ENCODE assay signal across 11 cellular contexts in the genomic region with DNA sequence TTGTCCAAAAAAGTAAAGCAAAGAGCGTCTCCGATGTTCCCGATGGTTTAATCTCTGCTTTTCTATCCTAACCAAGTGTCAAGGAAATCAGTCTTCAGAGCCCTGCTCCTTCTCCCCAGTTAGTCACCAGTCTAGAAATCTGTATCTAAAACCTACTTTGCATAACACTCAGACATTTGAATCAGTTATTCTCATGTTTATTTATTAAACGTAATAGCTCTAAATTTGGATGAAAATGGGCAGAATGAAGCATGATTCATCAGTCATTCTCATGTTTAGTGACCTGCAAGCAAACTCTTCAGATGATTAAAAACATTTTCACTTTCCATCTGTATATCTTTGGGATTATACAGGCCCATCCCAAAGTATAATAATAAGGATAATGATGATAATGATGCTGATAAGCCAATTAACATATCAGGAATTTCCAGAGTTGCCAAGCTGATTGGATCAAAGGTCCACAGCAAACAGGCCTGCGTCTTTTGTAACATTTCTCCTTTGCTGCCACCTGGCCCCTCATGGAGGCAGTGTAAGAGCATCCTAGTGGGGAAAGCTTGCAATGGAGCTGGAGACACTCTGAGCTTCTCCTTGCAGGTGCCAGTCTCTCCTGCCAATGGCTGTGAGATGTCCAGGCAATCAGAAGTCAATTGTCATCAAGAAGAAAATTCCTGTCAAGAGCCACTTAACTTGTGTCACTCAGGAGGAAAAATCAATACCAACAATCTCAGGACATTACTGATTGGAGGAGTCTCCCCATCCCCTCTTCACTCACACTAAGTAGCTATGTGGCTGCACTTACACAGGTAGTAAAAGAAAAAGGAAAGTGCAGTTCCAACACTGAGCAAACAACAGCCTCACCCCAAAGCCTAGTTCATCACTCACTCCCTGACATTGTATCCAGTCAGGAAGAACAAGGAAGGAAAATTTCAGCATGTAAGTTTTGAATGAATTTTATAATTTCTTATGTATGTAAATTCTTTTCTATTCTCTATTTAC.
DNase-seq lines count a peak whose midpoint lies in the region; ATAC-seq and TF ChIP-seq lines count a peak whose summit lies in the region.
"Had no signal": no experiment of that assay in that cellular context is flagged by ENCODE, and none has a peak within 500 bp of the region (broad histone marks: within the 10 kb centered on the region; RNA-seq: fewer than 3 reads in every experiment).

No MANE protein-coding gene starts in this region.

- no peak overlapping the region for H2BK15ac ChIP-seq in mesendoderm (replicated peaks; ENCODE audit: low read depth)

- no peaks in the 10 kb centered on the region for H4K20me1 ChIP-seq in HCT116 (ENCODE audit: insufficient read depth)
- H4K20me1 ChIP-seq in mammary epithelial cell (ENCODE audit: insufficient read depth, low read length) = no peaks in the 10 kb centered on the region

- RAD21 ChIA-PET in HCT116 (lab: Charles Lee; ENCODE audit: low non-redundant PET in 1 of 2, low total read pairs in 2 of 2, uncharacterized antibody in 2 of 2, unreplicated experiment in 2 of 2) = no interaction called here

- no peak overlapping the region for H2AK5ac ChIP-seq in mesendoderm (ENCODE audit: low read length)

- H3K36me3 ChIP-seq in HCT116 (ENCODE audit: control insufficient read depth in 1 of 2, insufficient read depth in 2 of 2, low read length in 2 of 2) (no peaks in the 10 kb centered on the region; a peak in 2 of 4 replicates), mesendoderm (ENCODE audit: control insufficient read depth, insufficient read depth, low read length) (no peaks in the 10 kb centered on the region), mammary epithelial cell (ENCODE audit: insufficient read depth, low read length) (no peaks in the 10 kb centered on the region)
- H3K36me3 ChIP-seq: pancreas had no signal

- DNase-seq in HCT116 (ENCODE audit: low read depth, low spot score) (no peak), NCI-H510A (lab: John Stamatoyannopoulos, UW) (peak; percentile 16), mesendoderm (peak; percentile 75), mammary epithelial cell (no peak)
- no peak for DNase-seq in activated effector memory CD4-positive, alpha-beta T cell treated with Interleukin-2 at 50 U/mL for 16 hours
- DNase-seq: activated naive CD4-positive, alpha-beta T cell; left colon; pancreas had no signal

- peaks cover 30% of the 10 kb centered on the region for H3K79me2 ChIP-seq in HCT116 (ENCODE audit: insufficient read depth, low read length)
- no peaks in the 10 kb centered on the region for H3K79me2 ChIP-seq in mesendoderm (ENCODE audit: control insufficient read depth, insufficient read depth, low read length)
- H3K79me2 ChIP-seq in mammary epithelial cell (ENCODE audit: insufficient read depth, low read length) = no peaks in the 10 kb centered on the region

- in situ Hi-C loops in mammary epithelial cell (cut with MboI; ENCODE audit: low sequenced_read_pairs in 2 of 2) = no loop called here

- no peak overlapping the region for H4K5ac ChIP-seq in mesendoderm (ENCODE audit: low read length)

- H2BK120ac ChIP-seq in mesendoderm (ENCODE audit: low read depth, low read length) = no peak overlapping the region

- dilution Hi-C loops in mammary epithelial cell (cut with HindIII; ENCODE audit: low sequenced_read_pairs) = no loop called here

- no peaks in the 10 kb centered on the region for H3K9me3 ChIP-seq in HCT116 (ENCODE audit: control insufficient read depth in 1 of 2, insufficient read depth in 1 of 2, low read depth in 1 of 2, low read length in 2 of 2)
- no peaks in the 10 kb centered on the region for H3K9me3 ChIP-seq in mammary epithelial cell (replicated peaks; ENCODE audit: insufficient read depth, low read length)
- H3K9me3 ChIP-seq: pancreas had no signal

- H3K9ac ChIP-seq in HCT116 (ENCODE audit: low read length) (no peak overlapping the region), mesendoderm (ENCODE audit: low read length) (no peak overlapping the region), mammary epithelial cell (ENCODE audit: insufficient read depth, low read length) (no peak overlapping the region)

- peak; percentile 27 for TF ChIP-seq CTCF in GM12873 (IDR thresholded peaks at IDR 0.05; ENCODE audit: insufficient read depth, low read depth, low read length, missing control alignments)
- peak in 1 of 3 experiments; percentile 10; a peak in 1 of 6 replicates for TF ChIP-seq CTCF in HCT116 (IDR thresholded peaks at IDR 0.05 in 2 of 3, conservative IDR thresholded peaks at IDR 0.05 in 1 of 3; ENCODE audit: borderline replicate concordance in 1 of 3, insufficient read depth in 1 of 3, low read depth in 2 of 3, low read length in 2 of 3)
- TF ChIP-seq CTCF in mammary epithelial cell (conservative IDR thresholded peaks at IDR 0.05 in 1 of 2, IDR thresholded peaks at IDR 0.05 in 1 of 2; ENCODE audit: extremely low read depth in 1 of 2, insufficient read depth in 1 of 2, low read depth in 1 of 2, low read length in 2 of 2) = no peak

- WGBS in mesendoderm (ENCODE audit: extremely low coverage, insufficient coverage, low lambda C conversion rate) = no CpG with 5 or more reads among the region's 5 CpGs
- 85% methylated on average over 5 of the region's 5 CpGs for WGBS in mammary epithelial cell (ENCODE audit: low coverage, missing lambda C conversion rate)

- CTCF ChIA-PET in HCT116 (lab: Charles Lee) = no interaction called here
- CTCF ChIA-PET in mammary epithelial cell (lab: Charles Lee; ENCODE audit: low non-redundant PET) = no interaction called here

- H3K27me3 ChIP-seq in HCT116 (ENCODE audit: insufficient read depth, low read length) (no peaks in the 10 kb centered on the region), mesendoderm (ENCODE audit: insufficient read depth, low read length, poor library complexity) (no peaks in the 10 kb centered on the region), mammary epithelial cell (ENCODE audit: insufficient read depth, low read length) (peaks cover 2% of the 10 kb centered on the region)
- H3K27me3 ChIP-seq: pancreas had no signal

- POLR2A ChIA-PET in HCT116 (lab: Charles Lee) = no interaction called here

- H4K8ac ChIP-seq in mesendoderm (ENCODE audit: low read depth, low read length) = no peak overlapping the region

- H3K4me3 ChIP-seq in HCT116 (replicated peaks in 1 of 2; ENCODE audit: low read depth in 1 of 2, low read length in 2 of 2) (no peak overlapping the region), mesendoderm (ENCODE audit: low read length) (no peak overlapping the region), mammary epithelial cell (replicated peaks in 1 of 3; ENCODE audit: insufficient read depth in 1 of 3, low read depth in 2 of 3, low read length in 3 of 3) (no peak overlapping the region)
- H3K4me3 ChIP-seq: pancreas, SK-N-MC had no signal

- H3K4ac ChIP-seq in mesendoderm (ENCODE audit: low read depth, low read length) = no peak overlapping the region

- TF ChIP-seq RAD21 in HCT116 (IDR thresholded peaks at IDR 0.05; ENCODE audit: low read depth) = no peak; the same call in 1 of the 2 replicates

- no peak overlapping the region for H3K18ac ChIP-seq in mesendoderm (ENCODE audit: low read length)

- intact Hi-C loops in HCT116 (cut with micrococcal nuclease) = no loop called here
- intact Hi-C loops in mammary epithelial cell (cut with micrococcal nuclease) = no loop called here

- H3K23ac ChIP-seq in mesendoderm (ENCODE audit: low read length) = no peak overlapping the region

- ATAC-seq in HCT116 (peak; percentile 55; the same call in 1 of the 2 replicates), GM19467 (IDR thresholded peaks at IDR 0.05; ENCODE audit: unreplicated experiment) (no peak)
- ATAC-seq: left colon, pancreas had no signal

- H2BK5ac ChIP-seq in mesendoderm (ENCODE audit: low read length) = no peak overlapping the region

- TF ChIP-seq POLR2A in HCT116 (IDR thresholded peaks at IDR 0.05; ENCODE audit: borderline replicate concordance, extremely low read depth, insufficient read depth, insufficient read length) = no peak

- no peaks in the 10 kb centered on the region for H3K9me2 ChIP-seq in HCT116 (ENCODE audit: insufficient read depth)

- H3K4me1 ChIP-seq in HCT116 (ENCODE audit: control insufficient read depth in 1 of 2, insufficient read depth in 2 of 2, low read length in 2 of 2) (no peaks in the 10 kb centered on the region), mesendoderm (ENCODE audit: control insufficient read depth, low read depth, low read length) (no peaks in the 10 kb centered on the region), mammary epithelial cell (ENCODE audit: insufficient read depth, low read length) (no peaks in the 10 kb centered on the region)
- H3K4me1 ChIP-seq: pancreas had no signal

- H3K79me1 ChIP-seq in mesendoderm (ENCODE audit: low read length) = no peaks in the 10 kb centered on the region

- H3K27ac ChIP-seq in HCT116 (ENCODE audit: low read depth, low read length) = no peak overlapping the region
- H3K27ac ChIP-seq in mesendoderm (ENCODE audit: low read depth, low read length) = no peak overlapping the region
- H3K27ac ChIP-seq in mammary epithelial cell (ENCODE audit: insufficient read depth, low read depth, low read length) = no peak overlapping the region
- H3K27ac ChIP-seq: pancreas, SK-N-MC had no signal

- H3K56ac ChIP-seq in mesendoderm (ENCODE audit: low read length) = no peak overlapping the region

- H3K4me2 ChIP-seq in HCT116 (ENCODE audit: low read length) (no peak overlapping the region), mesendoderm (ENCODE audit: low read length) (no peak overlapping the region), mammary epithelial cell (ENCODE audit: insufficient read depth, low read depth, low read length) (no peak overlapping the region)

- no peak overlapping the region for H2AFZ ChIP-seq in HCT116 (ENCODE audit: low read depth, low read length, poor library complexity, severe bottlenecking)
- H2AFZ ChIP-seq in mammary epithelial cell (ENCODE audit: low read depth, low read length) = no peak overlapping the region

- BruUV-seq in HCT116 (replicated peaks; lab: Mats Ljungman, UMichigan) = no TSS peak
- no TSS peak for BruUV-seq in mammary epithelial cell (replicated peaks; lab: Mats Ljungman, UMichigan)

TF ChIP-seq in HCT116, 20 proteins besides CTCF, POLR2A, EP300 and RAD21 (continues in another document):
- TF ChIP-seq EZH2phosphoT487 (IDR thresholded peaks at IDR 0.05; ENCODE audit: borderline replicate concordance) (no peak), EGR1 (IDR thresholded peaks at IDR 0.05; ENCODE audit: low read depth) (no peak), FOSL1 (IDR thresholded peaks at IDR 0.05; ENCODE audit: low read depth) (no peak), ELF1 (IDR thresholded peaks at IDR 0.05; ENCODE audit: borderline replicate concordance, low read depth) (no peak), ATF3 (IDR thresholded peaks at IDR 0.05) (no peak), SP1 (IDR thresholded peaks at IDR 0.05; ENCODE audit: low read depth) (no peak), YY1 (IDR thresholded peaks at IDR 0.05; ENCODE audit: extremely low read depth, insufficient replicate concordance, low read depth, low read length) (no peak), JUND (IDR thresholded peaks at IDR 0.05) (no peak), TCF7L2 (IDR thresholded peaks at IDR 0.05; ENCODE audit: borderline replicate concordance, extremely low read depth, insufficient read depth, insufficient read length) (no peak)

Comparison
In these comparisons a context has a peak if more than half of its experiments do, and no peak if none do; other contexts are left out.
1. DNase-seq: peak in NCI-H510A (single experiment) and mesendoderm (single experiment); none in HCT116 (single experiment), mammary epithelial cell (single experiment) and activated effector memory CD4-positive, alpha-beta T cell treated with Interleukin-2 at 50 U/mL for 16 hours (single experiment).